Comparison of ENCODE assay signal across 1 cellular context in genomic region chr11:2399488-2400068, GRCh38.
TF ChIP-seq lines count a peak whose summit lies in the region.

No MANE protein-coding gene starts in this region.

TF ChIP-seq in K562, 482 proteins besides CTCF, POLR2A, EP300 and RAD21 (continued from another document and continues in another):
- TF ChIP-seq GABPB2 (CRISPR knock-in tag; conservative IDR thresholded peaks at IDR 0.05) (0 out of 2 replicates have a peak, but pooled peaks have one; percentile 6), ZNF79 (CRISPR knock-in tag; IDR thresholded peaks at IDR 0.05; ENCODE audit: low read depth) (no peak), YY1 (IDR thresholded peaks at IDR 0.05; ENCODE audit: borderline replicate concordance in 1 of 3, control insufficient read depth in 1 of 3, extremely low read depth in 1 of 3, insufficient read depth in 3 of 3, insufficient read length in 1 of 3, insufficient replicate concordance in 2 of 3, low read depth in 1 of 3, low read length in 2 of 3) (peak in 2 of 3 experiments; percentile 19 to 59), ARID3B (CRISPR knock-in tag; IDR thresholded peaks at IDR 0.05; ENCODE audit: borderline replicate concordance) (no peak), NBN (IDR thresholded peaks at IDR 0.05; ENCODE audit: low read depth) (no peak), ZNF175 (CRISPR knock-in tag; IDR thresholded peaks at IDR 0.05; ENCODE audit: low read depth) (no peak), L3MBTL2 (IDR thresholded peaks at IDR 0.05) (no peak), RFX7 (CRISPR knock-in tag; IDR thresholded peaks at IDR 0.05) (no peak), IRF9 (tag; IDR thresholded peaks at IDR 0.05) (no peak), ETV6 (IDR thresholded peaks at IDR 0.05; ENCODE audit: borderline replicate concordance in 1 of 2, low read depth in 2 of 2, low read length in 1 of 2) (no peak), ETV6 (CRISPR knock-in tag; IDR thresholded peaks at IDR 0.05; ENCODE audit: borderline replicate concordance) (no peak), RBM14 (IDR thresholded peaks at IDR 0.05; ENCODE audit: borderline replicate concordance, insufficient read depth, low read depth, low read length) (no peak), GABPB1 (CRISPR knock-in tag; IDR thresholded peaks at IDR 0.05) (no peak), FOXK1 (CRISPR knock-in tag; IDR thresholded peaks at IDR 0.05; ENCODE audit: borderline replicate concordance) (no peak), TOE1 (IDR thresholded peaks at IDR 0.05; ENCODE audit: borderline replicate concordance) (no peak), TOE1 (CRISPR knock-in tag; IDR thresholded peaks at IDR 0.05; ENCODE audit: borderline replicate concordance, low read depth) (no peak), ZNF717 (CRISPR knock-in tag; IDR thresholded peaks at IDR 0.05) (0 out of 2 replicates have a peak, but pooled peaks have one; percentile 10), HNRNPLL (IDR thresholded peaks at IDR 0.05; ENCODE audit: low read depth, low read length, poor library complexity, severe bottlenecking) (no peak), CBX1 (IDR thresholded peaks at IDR 0.05; ENCODE audit: low read depth) (no peak), FOXA3 (CRISPR knock-in tag; conservative IDR thresholded peaks at IDR 0.05 in 1 of 2, IDR thresholded peaks at IDR 0.05 in 1 of 2) (no peak), ZNF507 (tag; conservative IDR thresholded peaks at IDR 0.05) (no peak), ZNF445 (CRISPR knock-in tag; IDR thresholded peaks at IDR 0.05; ENCODE audit: low read depth) (no peak), TRIM28 (IDR thresholded peaks at IDR 0.05) (0 out of 2 replicates have a peak, but pooled peaks have one; percentile 10), EHMT2 (IDR thresholded peaks at IDR 0.05) (no peak), CHD1 (IDR thresholded peaks at IDR 0.05; ENCODE audit: low read length) (no peak), SMAD1 (IDR thresholded peaks at IDR 0.05; ENCODE audit: low read depth, low read length, partially characterized antibody) (no peak), RBM25 (IDR thresholded peaks at IDR 0.05; ENCODE audit: low read depth, low read length, severe bottlenecking) (no peak), SIN3A (IDR thresholded peaks at IDR 0.05; ENCODE audit: borderline replicate concordance in 2 of 2, control insufficient read depth in 1 of 2, low read depth in 2 of 2, low read length in 2 of 2) (peak; percentile 13 to 70; a peak in 1 of 4 replicates), LARP7 (IDR thresholded peaks at IDR 0.05) (no peak), BMI1 (IDR thresholded peaks at IDR 0.05; ENCODE audit: low read length) (no peak), RBM39 (optimal IDR thresholded peaks at IDR 0.05; ENCODE audit: low read depth, low read length) (no peak), MIER1 (IDR thresholded peaks at IDR 0.05; ENCODE audit: low read depth) (no peak), ZNF586 (CRISPR knock-in tag; conservative IDR thresholded peaks at IDR 0.05) (no peak), NCOA2 (IDR thresholded peaks at IDR 0.05; ENCODE audit: partially characterized antibody in 2 of 2) (no peak), PHB2 (IDR thresholded peaks at IDR 0.05; ENCODE audit: low read depth) (no peak), THAP12 (CRISPR knock-in tag; IDR thresholded peaks at IDR 0.05) (no peak), POLR2B (IDR thresholded peaks at IDR 0.05; ENCODE audit: low read depth, partially characterized antibody) (no peak), ZNF263 (CRISPR knock-in tag; IDR thresholded peaks at IDR 0.05; ENCODE audit: borderline replicate concordance) (peak; percentile 60; the same call in 1 of the 2 replicates), RFX1 (IDR thresholded peaks at IDR 0.05) (no peak), ZNF354B (CRISPR knock-in tag; IDR thresholded peaks at IDR 0.05) (no peak), FOXJ2 (tag; IDR thresholded peaks at IDR 0.05) (no peak), ZBTB17 (CRISPR knock-in tag; IDR thresholded peaks at IDR 0.05) (peak; percentile 60; the same call in 1 of the 2 replicates), NCOA1 (IDR thresholded peaks at IDR 0.05; ENCODE audit: low read depth) (no peak), ZNF12 (CRISPR knock-in tag; IDR thresholded peaks at IDR 0.05) (no peak), ZNF408 (CRISPR knock-in tag; IDR thresholded peaks at IDR 0.05; ENCODE audit: low read depth) (no peak), CBX5 (IDR thresholded peaks at IDR 0.05; ENCODE audit: borderline replicate concordance, low read depth) (no peak), ZKSCAN3 (CRISPR knock-in tag; IDR thresholded peaks at IDR 0.05) (no peak)
- TF ChIP-seq, protein P1, sequence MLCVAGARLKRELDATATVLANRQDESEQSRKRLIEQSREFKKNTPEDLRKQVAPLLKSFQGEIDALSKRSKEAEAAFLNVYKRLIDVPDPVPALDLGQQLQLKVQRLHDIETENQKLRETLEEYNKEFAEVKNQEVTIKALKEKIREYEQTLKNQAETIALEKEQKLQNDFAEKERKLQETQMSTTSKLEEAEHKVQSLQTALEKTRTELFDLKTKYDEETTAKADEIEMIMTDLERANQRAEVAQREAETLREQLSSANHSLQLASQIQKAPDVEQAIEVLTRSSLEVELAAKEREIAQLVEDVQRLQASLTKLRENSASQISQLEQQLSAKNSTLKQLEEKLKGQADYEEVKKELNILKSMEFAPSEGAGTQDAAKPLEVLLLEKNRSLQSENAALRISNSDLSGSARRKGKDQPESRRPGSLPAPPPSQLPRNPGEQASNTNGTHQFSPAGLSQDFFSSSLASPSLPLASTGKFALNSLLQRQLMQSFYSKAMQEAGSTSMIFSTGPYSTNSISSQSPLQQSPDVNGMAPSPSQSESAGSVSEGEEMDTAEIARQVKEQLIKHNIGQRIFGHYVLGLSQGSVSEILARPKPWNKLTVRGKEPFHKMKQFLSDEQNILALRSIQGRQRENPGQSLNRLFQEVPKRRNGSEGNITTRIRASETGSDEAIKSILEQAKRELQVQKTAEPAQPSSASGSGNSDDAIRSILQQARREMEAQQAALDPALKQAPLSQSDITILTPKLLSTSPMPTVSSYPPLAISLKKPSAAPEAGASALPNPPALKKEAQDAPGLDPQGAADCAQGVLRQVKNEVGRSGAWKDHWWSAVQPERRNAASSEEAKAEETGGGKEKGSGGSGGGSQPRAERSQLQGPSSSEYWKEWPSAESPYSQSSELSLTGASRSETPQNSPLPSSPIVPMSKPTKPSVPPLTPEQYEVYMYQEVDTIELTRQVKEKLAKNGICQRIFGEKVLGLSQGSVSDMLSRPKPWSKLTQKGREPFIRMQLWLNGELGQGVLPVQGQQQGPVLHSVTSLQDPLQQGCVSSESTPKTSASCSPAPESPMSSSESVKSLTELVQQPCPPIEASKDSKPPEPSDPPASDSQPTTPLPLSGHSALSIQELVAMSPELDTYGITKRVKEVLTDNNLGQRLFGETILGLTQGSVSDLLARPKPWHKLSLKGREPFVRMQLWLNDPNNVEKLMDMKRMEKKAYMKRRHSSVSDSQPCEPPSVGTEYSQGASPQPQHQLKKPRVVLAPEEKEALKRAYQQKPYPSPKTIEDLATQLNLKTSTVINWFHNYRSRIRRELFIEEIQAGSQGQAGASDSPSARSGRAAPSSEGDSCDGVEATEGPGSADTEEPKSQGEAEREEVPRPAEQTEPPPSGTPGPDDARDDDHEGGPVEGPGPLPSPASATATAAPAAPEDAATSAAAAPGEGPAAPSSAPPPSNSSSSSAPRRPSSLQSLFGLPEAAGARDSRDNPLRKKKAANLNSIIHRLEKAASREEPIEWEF (CRISPR knock-in tag; IDR thresholded peaks at IDR 0.05) = no peak
- TF ChIP-seq, protein P2, sequence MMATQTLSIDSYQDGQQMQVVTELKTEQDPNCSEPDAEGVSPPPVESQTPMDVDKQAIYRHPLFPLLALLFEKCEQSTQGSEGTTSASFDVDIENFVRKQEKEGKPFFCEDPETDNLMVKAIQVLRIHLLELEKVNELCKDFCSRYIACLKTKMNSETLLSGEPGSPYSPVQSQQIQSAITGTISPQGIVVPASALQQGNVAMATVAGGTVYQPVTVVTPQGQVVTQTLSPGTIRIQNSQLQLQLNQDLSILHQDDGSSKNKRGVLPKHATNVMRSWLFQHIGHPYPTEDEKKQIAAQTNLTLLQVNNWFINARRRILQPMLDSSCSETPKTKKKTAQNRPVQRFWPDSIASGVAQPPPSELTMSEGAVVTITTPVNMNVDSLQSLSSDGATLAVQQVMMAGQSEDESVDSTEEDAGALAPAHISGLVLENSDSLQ (IDR thresholded peaks at IDR 0.05) = no peak
- TF ChIP-seq, protein P3, sequence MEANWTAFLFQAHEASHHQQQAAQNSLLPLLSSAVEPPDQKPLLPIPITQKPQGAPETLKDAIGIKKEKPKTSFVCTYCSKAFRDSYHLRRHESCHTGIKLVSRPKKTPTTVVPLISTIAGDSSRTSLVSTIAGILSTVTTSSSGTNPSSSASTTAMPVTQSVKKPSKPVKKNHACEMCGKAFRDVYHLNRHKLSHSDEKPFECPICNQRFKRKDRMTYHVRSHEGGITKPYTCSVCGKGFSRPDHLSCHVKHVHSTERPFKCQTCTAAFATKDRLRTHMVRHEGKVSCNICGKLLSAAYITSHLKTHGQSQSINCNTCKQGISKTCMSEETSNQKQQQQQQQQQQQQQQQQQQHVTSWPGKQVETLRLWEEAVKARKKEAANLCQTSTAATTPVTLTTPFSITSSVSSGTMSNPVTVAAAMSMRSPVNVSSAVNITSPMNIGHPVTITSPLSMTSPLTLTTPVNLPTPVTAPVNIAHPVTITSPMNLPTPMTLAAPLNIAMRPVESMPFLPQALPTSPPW (CRISPR knock-in tag; IDR thresholded peaks at IDR 0.05) = no peak
- TF ChIP-seq, protein P4, sequence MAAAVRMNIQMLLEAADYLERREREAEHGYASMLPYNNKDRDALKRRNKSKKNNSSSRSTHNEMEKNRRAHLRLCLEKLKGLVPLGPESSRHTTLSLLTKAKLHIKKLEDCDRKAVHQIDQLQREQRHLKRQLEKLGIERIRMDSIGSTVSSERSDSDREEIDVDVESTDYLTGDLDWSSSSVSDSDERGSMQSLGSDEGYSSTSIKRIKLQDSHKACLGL (CRISPR knock-in tag; IDR thresholded peaks at IDR 0.05; ENCODE audit: borderline replicate concordance, poor library complexity, severe bottlenecking) = no peak
- TF ChIP-seq, protein P5, sequence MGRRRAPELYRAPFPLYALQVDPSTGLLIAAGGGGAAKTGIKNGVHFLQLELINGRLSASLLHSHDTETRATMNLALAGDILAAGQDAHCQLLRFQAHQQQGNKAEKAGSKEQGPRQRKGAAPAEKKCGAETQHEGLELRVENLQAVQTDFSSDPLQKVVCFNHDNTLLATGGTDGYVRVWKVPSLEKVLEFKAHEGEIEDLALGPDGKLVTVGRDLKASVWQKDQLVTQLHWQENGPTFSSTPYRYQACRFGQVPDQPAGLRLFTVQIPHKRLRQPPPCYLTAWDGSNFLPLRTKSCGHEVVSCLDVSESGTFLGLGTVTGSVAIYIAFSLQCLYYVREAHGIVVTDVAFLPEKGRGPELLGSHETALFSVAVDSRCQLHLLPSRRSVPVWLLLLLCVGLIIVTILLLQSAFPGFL (CRISPR knock-in tag; IDR thresholded peaks at IDR 0.05) = no peak
